In genomic region chr1:116881879-116882520, GRCh38 we compare ENCODE assay signal across 8 cellular contexts. TPM values are rescaled to one million over a fixed set of nuclear protein-coding genes. Genes with fewer than 3 reads are reported as not detected.
DNase-seq lines count a peak whose midpoint lies in the region; ATAC-seq and FAIRE-seq lines count a peak whose summit lies in the region.

No MANE protein-coding gene starts in this region.

- no peak overlapping the region for H2AFZ ChIP-seq in Karpas-422 (ENCODE audit: low read length)

- no peak overlapping the region for H3K9ac ChIP-seq in Karpas-422 (ENCODE audit: low read length)

- H3K27ac ChIP-seq in small intestine (ENCODE audit: low read depth in 1 of 2, low read length in 1 of 2): peak overlapping the region in 1 of 2 donors; percentile 54
- no peak overlapping the region for H3K27ac ChIP-seq in Karpas-422 (ENCODE audit: low read length)

- no peak overlapping the region for H3K4me2 ChIP-seq in Karpas-422 (ENCODE audit: low read depth, low read length, poor library complexity, severe bottlenecking)

- H3K4me1 ChIP-seq in small intestine (ENCODE audit: control insufficient read depth in 2 of 2, insufficient read depth in 1 of 2, low read depth in 1 of 2, low read length in 1 of 2) (peaks cover 0 to 7% of the 10 kb centered on the region in 2 donors), Karpas-422 (ENCODE audit: low read length) (no peaks in the 10 kb centered on the region)

- H3K4me3 ChIP-seq in small intestine (ENCODE audit: low read depth in 1 of 2, low read length in 2 of 2): no peak overlapping the region
- H3K4me3 ChIP-seq in Karpas-422 (ENCODE audit: low read length): no peak overlapping the region

- DNase-seq in activated CD4-positive, CD25-positive, alpha-beta regulatory T cell treated with anti-CD3 and anti-CD28 coated beads, Interleukin-2, amount 50 U/mL, for 72 hours: no peak
- DNase-seq in M059J (ENCODE audit: low read depth) (peak; percentile 54), glomerular visceral epithelial cell (ENCODE audit: extremely low spot score) (peak; percentile 48), small intestine (peak; percentile 51), NCI-H1417 treated with DMSO at 0.1 percent for 48 hours (lab: John Stamatoyannopoulos, UW) (no peak), Karpas-422 (no peak)
- DNase-seq in activated CD8-positive, alpha-beta memory T cell treated with anti-CD3 and anti-CD28 coated beads, Interleukin-2, amount 50 U/mL, for 48 hours: peak; percentile 62

- H3K9me2 ChIP-seq in Karpas-422 (replicated peaks; ENCODE audit: insufficient read depth, low read length): no peaks in the 10 kb centered on the region

- no peak for FAIRE-seq in small intestine (lab: Jason Lieb, UNC)

- no peaks in the 10 kb centered on the region for H3K27me3 ChIP-seq in small intestine (ENCODE audit: control insufficient read depth in 2 of 2, insufficient read depth in 2 of 2, low read length in 2 of 2)
- H3K27me3 ChIP-seq in Karpas-422 (ENCODE audit: low read length): no peaks in the 10 kb centered on the region

- no peaks in the 10 kb centered on the region for H3K9me3 ChIP-seq in small intestine (ENCODE audit: control insufficient read depth, low read depth)
- H3K9me3 ChIP-seq in Karpas-422 (ENCODE audit: low read length): no peaks in the 10 kb centered on the region

- no peaks in the 10 kb centered on the region for H3K79me2 ChIP-seq in Karpas-422 (ENCODE audit: low read length)

- WGBS in small intestine, 3 donors: 67 to 76% (median 68%) methylated on average over 9 of the region's 9 CpGs

- no peaks in the 10 kb centered on the region for H4K20me1 ChIP-seq in Karpas-422 (ENCODE audit: insufficient read depth, low read depth, low read length)

- H3K36me3 ChIP-seq in small intestine (ENCODE audit: control insufficient read depth in 2 of 2, insufficient read depth in 2 of 2, low read length in 2 of 2): no peaks in the 10 kb centered on the region
- H3K36me3 ChIP-seq in Karpas-422 (ENCODE audit: insufficient read depth, low read length): no peaks in the 10 kb centered on the region

- peak; percentile 47 to 66 for ATAC-seq in activated CD4-positive, CD25-positive, alpha-beta regulatory T cell treated with anti-CD3 and anti-CD28 coated beads, Interleukin-2, amount 50 U/mL, for 24 hours

RNA-seq across cellular contexts. Expression of gene PTGFRN, which starts 27.7 kb away (rescaled TPM):
- total RNA-seq in M059J (2014; rRNA removed; shearing (Covaris generic)): 61.9 and 144 TPM in 2 replicates
- 10 to 100 TPM; 12.7 to 26.9 (median 16.8) TPM for polyA plus RNA-seq in small intestine
- total RNA-seq in Karpas-422 (2014; rRNA removed; shearing (Covaris generic); ENCODE audit: low replicate concordance): not detected in 2 replicates

Comparison
In these comparisons a context has a peak if more than half of its experiments do, and no peak if none do; other contexts are left out.
1. DNase-seq: peak in M059J (single experiment), activated CD8-positive, alpha-beta memory T cell treated with anti-CD3 and anti-CD28 coated beads, Interleukin-2, amount 50 U/mL, for 48 hours (single experiment), glomerular visceral epithelial cell (single experiment) and small intestine (single experiment); none in activated CD4-positive, CD25-positive, alpha-beta regulatory T cell treated with anti-CD3 and anti-CD28 coated beads, Interleukin-2, amount 50 U/mL, for 72 hours (single experiment), NCI-H1417 treated with DMSO at 0.1 percent for 48 hours (single experiment) and Karpas-422 (single experiment).
2. RNA of gene PTGFRN, which starts 27.7 kb away (total RNA-seq): 61.9 to 144 TPM in M059J; not detected in Karpas-422; every median in the first group is over 10 times any median in the second.